Comparison of ENCODE assay signal across 17 cellular contexts in the genomic region with DNA sequence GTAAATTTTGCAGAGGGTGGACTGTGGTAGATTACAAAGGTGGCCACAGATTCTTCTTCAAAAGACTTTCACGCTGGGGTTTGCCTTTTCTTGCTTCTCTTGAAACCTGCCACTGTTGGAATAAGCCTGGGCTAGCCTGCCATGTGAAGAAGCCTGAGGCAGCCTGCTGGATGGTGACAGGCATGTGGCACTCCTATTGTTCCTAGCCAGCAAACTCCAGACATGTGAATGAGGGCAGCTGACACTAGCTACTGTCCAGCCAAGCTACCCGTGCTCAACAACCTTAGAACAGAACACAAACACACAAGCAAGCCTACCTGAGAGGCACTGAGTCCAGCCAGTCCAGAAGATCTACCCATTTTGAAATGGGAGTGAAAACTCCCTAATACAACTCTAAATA.
DNase-seq lines count a peak whose midpoint lies in the region; ATAC-seq and TF ChIP-seq lines count a peak whose summit lies in the region.
"Had no signal": no experiment of that assay in that cellular context is flagged by ENCODE, and none has a peak within 500 bp of the region (broad histone marks: within the 10 kb centered on the region; RNA-seq: fewer than 3 reads in every experiment).

No MANE protein-coding gene starts in this region.

- H3K4me3 ChIP-seq in heart right ventricle (no peak overlapping the region), left ventricle myocardium inferior (no peak overlapping the region), neural progenitor cell (no peak overlapping the region)

- intact Hi-C loops in heart right ventricle (cut with DNase I) (loop anchor here in 1 of 10 donors (10.0 kb wide), 1 partner anchor 62 kb away; no protein-coding TSS in a partner anchor), Right ventricle myocardium inferior (cut with DNase I) (no loop called here), left ventricle myocardium inferior (cut with micrococcal nuclease) (no loop called here)

- ATAC-seq in heart right ventricle (peak in 6 of 8 donors; percentile 46 to 83 (median 70)), Right ventricle myocardium inferior (no peak), HG02678 (IDR thresholded peaks at IDR 0.05; ENCODE audit: unreplicated experiment) (no peak)

- H3K4me1 ChIP-seq in heart right ventricle (peaks cover 0 to 10% (median 0%) of the 10 kb centered on the region in 9 donors), left ventricle myocardium inferior (peaks cover 9% of the 10 kb centered on the region), neural progenitor cell (no peaks in the 10 kb centered on the region)
- H3K4me1 ChIP-seq: BE2C had no signal

- H4K20me1 ChIP-seq in neural progenitor cell (ENCODE audit: low read depth), result no peaks in the 10 kb centered on the region

- H3F3A ChIP-seq in neural progenitor cell (ENCODE audit: low read depth), result no peaks in the 10 kb centered on the region

- H3K27me3 ChIP-seq in heart right ventricle (no peaks in the 10 kb centered on the region), left ventricle myocardium inferior (ENCODE audit: low read depth) (no peaks in the 10 kb centered on the region), neural progenitor cell (no peaks in the 10 kb centered on the region)
- H3K27me3 ChIP-seq: BE2C had no signal

- no peak overlapping the region for H3K27ac Mint-ChIP-seq in neural progenitor cell
- H3K27ac Mint-ChIP-seq: CD4-positive, CD25-positive, alpha-beta regulatory T cell; CD8-positive, alpha-beta memory T cell; H9 had no signal

- no peaks in the 10 kb centered on the region for H3K36me3 ChIP-seq in heart right ventricle
- H3K36me3 ChIP-seq in left ventricle myocardium inferior, result no peaks in the 10 kb centered on the region
- no peaks in the 10 kb centered on the region for H3K36me3 ChIP-seq in neural progenitor cell
- H3K36me3 ChIP-seq: BE2C had no signal

- no peak overlapping the region for H3K4me2 ChIP-seq in neural progenitor cell

- H3K27ac ChIP-seq in heart right ventricle (no peak overlapping the region), left ventricle myocardium inferior (replicated peaks) (peak overlapping the region; percentile 36), neural progenitor cell (no peak overlapping the region)

- H3K4me1 Mint-ChIP-seq in neural progenitor cell, result no peaks in the 10 kb centered on the region
- H3K4me1 Mint-ChIP-seq: CD4-positive, CD25-positive, alpha-beta regulatory T cell; CD8-positive, alpha-beta memory T cell had no signal

- H3K36me3 Mint-ChIP-seq in neural progenitor cell, result no peaks in the 10 kb centered on the region
- H3K36me3 Mint-ChIP-seq: CD4-positive, CD25-positive, alpha-beta regulatory T cell; CD8-positive, alpha-beta memory T cell had no signal

- peak overlapping the region; percentile 80 for H2AFZ ChIP-seq in neural progenitor cell (replicated peaks)

- TF ChIP-seq CTCF in heart right ventricle (IDR thresholded peaks at IDR 0.05), result no peak
- TF ChIP-seq CTCF in left ventricle myocardium inferior (IDR thresholded peaks at IDR 0.05; ENCODE audit: borderline replicate concordance), result no peak
- TF ChIP-seq CTCF in neural progenitor cell (IDR thresholded peaks at IDR 0.05), result no peak

- H3K9ac ChIP-seq in neural progenitor cell, result no peak overlapping the region

- DNase-seq in heart right ventricle (peak in 1 of 2 donors; percentile 9), Right ventricle myocardium inferior (ENCODE audit: missing footprints) (no peak), left ventricle myocardium inferior (peak; percentile 24), neural progenitor cell (ENCODE audit: low spot score) (no peak), glomerular visceral epithelial cell (ENCODE audit: extremely low spot score) (no peak)
- DNase-seq: BE2C; C1 segment of cervical spinal cord; CD4-positive, CD25-positive, alpha-beta regulatory T cell; CD8-positive, alpha-beta memory T cell; COR-L47; DMS 273 treated with DMSO at 0.1 percent for 48 hours; DMS53; DND-41; EL; GOT3; H9 had no signal

- peaks cover 2% of the 10 kb centered on the region for H3K27me3 Mint-ChIP-seq in neural progenitor cell (ENCODE audit: insufficient read depth, low read depth)
- H3K27me3 Mint-ChIP-seq: CD4-positive, CD25-positive, alpha-beta regulatory T cell had no signal

- WGBS in heart right ventricle, 2 donors, result 53 to 62% methylated on average over 2 of the region's 2 CpGs

- peaks cover 0 to 8% (median 0%) of the 10 kb centered on the region in 11 donors for H3K9me3 ChIP-seq in heart right ventricle
- peaks cover 5% of the 10 kb centered on the region for H3K9me3 ChIP-seq in left ventricle myocardium inferior (replicated peaks)
- H3K9me3 ChIP-seq in neural progenitor cell (ENCODE audit: low read depth), result no peaks in the 10 kb centered on the region
- H3K9me3 ChIP-seq: BE2C had no signal

- H3K9me3 Mint-ChIP-seq in neural progenitor cell, result no peaks in the 10 kb centered on the region
- H3K9me3 Mint-ChIP-seq: H9 had no signal

- no peaks in the 10 kb centered on the region for H3K79me2 ChIP-seq in neural progenitor cell (ENCODE audit: low read depth)

- no peak overlapping the region for H3K4me3 Mint-ChIP-seq in neural progenitor cell
- H3K4me3 Mint-ChIP-seq: CD4-positive, CD25-positive, alpha-beta regulatory T cell; CD8-positive, alpha-beta memory T cell; H9 had no signal

Comparison
In these comparisons a context has a peak if more than half of its experiments do, and no peak if none do; other contexts are left out.
1. ATAC-seq: peak in heart right ventricle (6 of 8); none in Right ventricle myocardium inferior (single experiment) and HG02678 (single experiment).